In genomic region chr14:22598099-22598895, GRCh38 we compare ENCODE assay signal across 8 cellular contexts. TPM values are rescaled to one million over a fixed set of nuclear protein-coding genes. Genes with fewer than 3 reads are reported as not detected.
DNase-seq lines count a peak whose midpoint lies in the region; ATAC-seq and TF ChIP-seq lines count a peak whose summit lies in the region.

Gene ABHD4 (plus strand): TSS chr14:22598300. CDS start chr14:22598307, 7 bp downstream.

- no peak within 1 kb of the TSS for H3K23ac ChIP-seq in mesendoderm (ENCODE audit: low read length)

- peaks cover 45% of the 10 kb centered on the region for H3K4me1 Mint-ChIP-seq in endothelial cell (ENCODE audit: unreplicated experiment)

- peaks cover 13% of the 10 kb centered on the region for H3K4me1 ChIP-seq in mesendoderm (ENCODE audit: control insufficient read depth, low read depth, low read length)

- H3K79me2 ChIP-seq in mesendoderm (ENCODE audit: control insufficient read depth, insufficient read depth, low read length) = peaks cover 9% of the 10 kb centered on the region

- peak within 1 kb of the TSS; percentile 91 for H3K56ac ChIP-seq in mesendoderm (ENCODE audit: low read length)

- peak; percentile 63 for DNase-seq in ACHN
- DNase-seq in NCI-H345 (lab: John Stamatoyannopoulos, UW) = peak; percentile 74
- peak; percentile 56 for DNase-seq in activated CD8-positive, alpha-beta memory T cell treated with anti-CD3 and anti-CD28 coated beads, Interleukin-2, amount 50 U/mL, for 4 hours
- peak; percentile 79 for DNase-seq in endothelial cell (ENCODE audit: low spot score)
- peak; percentile 83 for DNase-seq in mesendoderm
- peak; percentile 79 for DNase-seq in stimulated activated CD8-positive, alpha-beta memory T cell treated with anti-CD3 and anti-CD28 coated beads, Interleukin-4, amount 100 ng/mL, for 48 hours

- H3K27ac ChIP-seq in mesendoderm (ENCODE audit: low read depth, low read length) = peak within 1 kb of the TSS; percentile 22

- no peaks in the 10 kb centered on the region for H3K27me3 ChIP-seq in mesendoderm (ENCODE audit: insufficient read depth, low read length, poor library complexity)

- no CpG with 5 or more reads among the region's 49 CpGs for WGBS in mesendoderm (ENCODE audit: extremely low coverage, insufficient coverage, low lambda C conversion rate)

- no peak within 1 kb of the TSS for H2AK5ac ChIP-seq in mesendoderm (ENCODE audit: low read length)

- peak within 1 kb of the TSS; percentile 56 for H2BK5ac ChIP-seq in mesendoderm (ENCODE audit: low read length)

- H2BK120ac ChIP-seq in mesendoderm (ENCODE audit: low read depth, low read length) = peak within 1 kb of the TSS; percentile 34

- no peak within 1 kb of the TSS for H2BK15ac ChIP-seq in mesendoderm (replicated peaks; ENCODE audit: low read depth)

- H3K36me3 ChIP-seq in mesendoderm (ENCODE audit: control insufficient read depth, insufficient read depth, low read length) = peaks cover 10% of the 10 kb centered on the region

- TF ChIP-seq CTCF in endothelial cell (IDR thresholded peaks at IDR 0.05; ENCODE audit: unreplicated experiment) = no peak

- peaks cover 7% of the 10 kb centered on the region for H3K79me1 ChIP-seq in mesendoderm (ENCODE audit: low read length)

- no peak within 1 kb of the TSS for H4K8ac ChIP-seq in mesendoderm (ENCODE audit: low read depth, low read length)

- in situ Hi-C loops in ACHN (cut with HindIII; ENCODE audit: low pct_ligation_motif_present, low pct_unique_long_range_greater_than_20kb, low sequenced_read_pairs) = no loop called here

- H4K5ac ChIP-seq in mesendoderm (ENCODE audit: low read length) = no peak within 1 kb of the TSS

- peaks cover 9% of the 10 kb centered on the region for H3K27me3 Mint-ChIP-seq in endothelial cell (ENCODE audit: unreplicated experiment)

- H3K9me3 Mint-ChIP-seq in endothelial cell (ENCODE audit: unreplicated experiment) = no peaks in the 10 kb centered on the region

- ATAC-seq in GM18498 (IDR thresholded peaks at IDR 0.05; ENCODE audit: unreplicated experiment) (peak; percentile 78), HG02981 (IDR thresholded peaks at IDR 0.05; ENCODE audit: unreplicated experiment) (peak; percentile 88)

- peak within 1 kb of the TSS; percentile 87 for H3K27ac Mint-ChIP-seq in endothelial cell (ENCODE audit: unreplicated experiment)

- no peak within 1 kb of the TSS for H3K4ac ChIP-seq in mesendoderm (ENCODE audit: low read depth, low read length)

- H3K18ac ChIP-seq in mesendoderm (ENCODE audit: low read length) = peak within 1 kb of the TSS; percentile 55

- H3K9ac ChIP-seq in mesendoderm (ENCODE audit: low read length) = peak within 1 kb of the TSS; percentile 86

- peak within 1 kb of the TSS; percentile 79 for H3K4me2 ChIP-seq in mesendoderm (ENCODE audit: low read length)

- H3K4me3 ChIP-seq in mesendoderm (ENCODE audit: low read length) = peak within 1 kb of the TSS; percentile 91

- H3K36me3 Mint-ChIP-seq in endothelial cell (ENCODE audit: low read depth, unreplicated experiment) = peaks cover 22% of the 10 kb centered on the region

- H3K4me3 Mint-ChIP-seq in endothelial cell (ENCODE audit: unreplicated experiment) = peak within 1 kb of the TSS; percentile 98

RNA-seq across cellular contexts. Expression of gene ABHD4, which starts in this region (rescaled TPM):
- total RNA-seq in endothelial cell (ENCODE audit: unreplicated experiment) = 77.7 TPM
- 35.9 TPM for polyA plus RNA-seq in mesendoderm (2013, experiment 1 of 2)
- 31.8 TPM for polyA plus RNA-seq in mesendoderm (2013, experiment 2 of 2)

Comparison
In these comparisons a context has a peak if more than half of its experiments do, and no peak if none do; other contexts are left out.
1. Peak in every context shown above with its lines: DNase-seq, ATAC-seq, H3K4me3 ChIP-seq and H3K27ac ChIP-seq.